In genomic region chr11:72380132-72380503, GRCh38 we compare ENCODE assay signal across 19 cellular contexts.
"Had no signal": no experiment of that assay in that cellular context is flagged by ENCODE, and none has a peak within 500 bp of the region (broad histone marks: within the 10 kb centered on the region; RNA-seq: fewer than 3 reads in every experiment).

No MANE protein-coding gene starts in this region.

- ATAC-seq: activated naive CD4-positive, alpha-beta T cell treated with anti-CD3 and anti-CD28 coated beads, Interleukin-2, amount 50 U/mL, for 72 hours; body of pancreas; stimulated activated naive CD8-positive, alpha-beta T cell treated with anti-CD3 and anti-CD28 coated beads, Interleukin-15, Interleukin-2, amounts not matched to agents 100 U/mL and 50 U/mL, for 24 hours had no signal

- H3K4me3 ChIP-seq: body of pancreas, lung, right atrium auricular region, tibial nerve had no signal

- H3K4me3 Mint-ChIP-seq: activated CD4-positive, alpha-beta memory T cell treated with anti-CD3 and anti-CD28 coated beads for 36 hours; activated T-helper 1 cell treated with anti-CD3 and anti-CD28 coated beads, Interleukin-12 subunit alpha, Interleukin-12 subunit beta, Interleukin-2, Interleukin-4 antibody, amounts not matched to agents 30 ng/mL and 10 ng/mL and 1 ng/mL, durations not matched to agents 14 hours and 24 hours and 36 hours; neural crest cell had no signal

- H3K27ac ChIP-seq: body of pancreas, tibial nerve, WERI-Rb-1 had no signal

- H3K36me3 ChIP-seq: right atrium auricular region, WERI-Rb-1 had no signal

- H3K27me3 ChIP-seq: body of pancreas, right atrium auricular region, tibial nerve had no signal

- DNase-seq: activated CD4-positive, alpha-beta memory T cell treated with anti-CD3 and anti-CD28 coated beads for 36 hours; activated gamma-delta T cell treated with Interleukin-2 at 50 U/mL for 16 hours; activated T-cell treated with anti-CD3 and anti-CD28 coated beads for 4 hours; amniotic stem cell; body of pancreas; caudate nucleus; foreskin fibroblast; stimulated activated CD4-positive, alpha-beta T cell treated with anti-CD3 and anti-CD28 coated beads, Interleukin-2, amount 100 ng/mL, for 24 hours; stimulated activated naive CD8-positive, alpha-beta T cell treated with anti-CD3 and anti-CD28 coated beads, Interleukin-15, Interleukin-2, amounts not matched to agents 100 U/mL and 50 U/mL, for 24 hours; substantia nigra; T1000; WERI-Rb-1 had no signal

- H3K27ac Mint-ChIP-seq: activated CD4-positive, alpha-beta memory T cell treated with anti-CD3 and anti-CD28 coated beads for 36 hours; activated naive CD4-positive, alpha-beta T cell treated with anti-CD3 and anti-CD28 coated beads, Interleukin-2, amount 50 U/mL, for 72 hours; activated T-helper 1 cell treated with anti-CD3 and anti-CD28 coated beads, Interleukin-12 subunit alpha, Interleukin-12 subunit beta, Interleukin-2, Interleukin-4 antibody, amounts not matched to agents 30 ng/mL and 10 ng/mL and 1 ng/mL, durations not matched to agents 14 hours and 24 hours and 36 hours; progenitor cell of endocrine pancreas had no signal

- H3K27me3 Mint-ChIP-seq: activated CD4-positive, alpha-beta memory T cell treated with anti-CD3 and anti-CD28 coated beads for 36 hours; progenitor cell of endocrine pancreas had no signal

- H3K4me1 Mint-ChIP-seq: neural crest cell had no signal
